Comparison of ENCODE assay signal across 20 cellular contexts in the genomic region with DNA sequence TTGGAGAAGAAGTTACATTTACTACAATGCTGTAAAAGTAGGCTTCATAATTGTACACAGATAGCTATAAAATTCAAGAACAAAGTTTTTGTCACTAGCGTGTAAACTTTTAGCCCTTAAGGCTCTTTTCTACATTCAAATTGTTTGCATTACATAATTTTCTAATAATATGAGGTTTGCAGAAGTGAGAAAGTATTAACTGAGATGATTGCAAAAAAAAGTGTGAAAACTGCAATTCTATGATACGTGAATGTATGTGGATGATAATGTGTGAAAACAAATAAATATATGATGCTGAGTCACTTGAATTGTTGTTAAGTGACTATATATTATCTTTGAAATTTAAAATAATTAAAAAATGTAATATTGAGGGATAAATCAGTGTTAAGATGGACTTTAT.
DNase-seq lines count a peak whose midpoint lies in the region; ATAC-seq, FAIRE-seq and TF ChIP-seq lines count a peak whose summit lies in the region.
"Had no signal": no experiment of that assay in that cellular context is flagged by ENCODE, and none has a peak within 500 bp of the region (broad histone marks: within the 10 kb centered on the region; RNA-seq: fewer than 3 reads in every experiment).

No MANE protein-coding gene starts in this region.

- DNase-seq in H54 (ENCODE audit: insufficient read length, low spot score) (no peak), frontal cortex (ENCODE audit: low spot score in 2 of 2) (no peak), T-helper 17 cell (no peak), natural killer cell (no peak), EL (no peak), NCI-H526 (lab: John Stamatoyannopoulos, UW) (no peak)
- DNase-seq: 8988T; AML-193; Caco-2; Calu3; CD4-positive, alpha-beta T cell; CD8-positive, alpha-beta T cell; DMS79 treated with DMSO at 0.1 percent for 48 hours; GF-D8 had no signal

- intact Hi-C loops in natural killer cell (cut with micrococcal nuclease), result no loop called here

- H3K4me1 Mint-ChIP-seq in T-helper 17 cell, result no peaks in the 10 kb centered on the region
- no peaks in the 10 kb centered on the region for H3K4me1 Mint-ChIP-seq in natural killer cell
- H3K4me1 Mint-ChIP-seq: B cell had no signal

- peak; percentile 60 for FAIRE-seq in G401.6 (lab: Jason Lieb, UNC)
- FAIRE-seq in H54 (lab: Jason Lieb, UNC), result peak; percentile 20
- peak; percentile 55 for FAIRE-seq in frontal cortex (lab: Jason Lieb, UNC)
- FAIRE-seq: A549, D721Med, GM12892, GM18507 had no signal

- ATAC-seq in T-helper 17 cell (no peak), natural killer cell (no peak)
- ATAC-seq: A549; CD8-positive, alpha-beta T cell had no signal

- H3K36me3 Mint-ChIP-seq in T-helper 17 cell (ENCODE audit: low read depth) (no peaks in the 10 kb centered on the region), natural killer cell (no peaks in the 10 kb centered on the region)
- H3K36me3 Mint-ChIP-seq: CD8-positive, alpha-beta T cell had no signal

- TF ChIP-seq CTCF in natural killer cell (IDR thresholded peaks at IDR 0.05), result no peak

- H3K9me3 Mint-ChIP-seq in natural killer cell, result peaks cover 6 to 9% of the 10 kb centered on the region in 2 donors
- H3K9me3 Mint-ChIP-seq: CD4-positive, alpha-beta T cell had no signal

- H3K27ac Mint-ChIP-seq in T-helper 17 cell, result no peak overlapping the region
- H3K27ac Mint-ChIP-seq in natural killer cell, result no peak overlapping the region
- H3K27ac Mint-ChIP-seq: B cell; CD4-positive, alpha-beta T cell; CD8-positive, alpha-beta T cell had no signal

- H3K27me3 Mint-ChIP-seq in T-helper 17 cell (no peaks in the 10 kb centered on the region), natural killer cell (ENCODE audit: low read depth in 2 of 2) (no peaks in the 10 kb centered on the region)
- H3K27me3 Mint-ChIP-seq: B cell; CD4-positive, alpha-beta T cell had no signal

- no peaks in the 10 kb centered on the region for H3K9me3 ChIP-seq in T-helper 17 cell (ENCODE audit: control insufficient read depth, low read length, poor library complexity, severe bottlenecking)
- H3K9me3 ChIP-seq: A549, Caco-2 had no signal

- TF ChIP-seq POLR2A in H54 (IDR thresholded peaks at IDR 0.05; ENCODE audit: low read depth, low read length), result no peak

- no peak overlapping the region for H3K4me3 Mint-ChIP-seq in T-helper 17 cell
- no peak overlapping the region for H3K4me3 Mint-ChIP-seq in natural killer cell
- H3K4me3 Mint-ChIP-seq: B cell; CD4-positive, alpha-beta T cell; CD8-positive, alpha-beta T cell had no signal
